In genomic region chr20:35619196-35620095, GRCh38 we compare ENCODE assay signal across 8 cellular contexts. TPM values are rescaled to one million over a fixed set of nuclear protein-coding genes. Genes with fewer than 3 reads are reported as not detected.
A peak's percentile ranks its signal among the peaks of the same experiment; 100 is the strongest.
DNase-seq lines count a peak whose midpoint lies in the region; ATAC-seq and TF ChIP-seq lines count a peak whose summit lies in the region.

No MANE protein-coding gene starts in this region.

- no peak overlapping the region for H3K27ac ChIP-seq in SU-DHL-6 (ENCODE audit: low read depth, low read length)
- no peak overlapping the region for H3K27ac ChIP-seq in right cardiac atrium (ENCODE audit: low read length)
- peak overlapping the region; percentile 87 for H3K27ac ChIP-seq in vagina

- 5% methylated on average over 49 of the region's 49 CpGs for WGBS in right cardiac atrium

- no peaks in the 10 kb centered on the region for H3K79me2 ChIP-seq in SU-DHL-6 (ENCODE audit: insufficient read depth, low read length)

- no peaks in the 10 kb centered on the region for H3K9me3 ChIP-seq in MG63
- no peaks in the 10 kb centered on the region for H3K9me3 ChIP-seq in SU-DHL-6 (ENCODE audit: insufficient read depth, low read length)
- no peaks in the 10 kb centered on the region for H3K9me3 ChIP-seq in right cardiac atrium (ENCODE audit: control insufficient read depth, low read length)
- no peaks in the 10 kb centered on the region for H3K9me3 ChIP-seq in vagina

- DNase-seq in DMS 273 (lab: John Stamatoyannopoulos, UW; ENCODE audit: unreplicated experiment) (peak; percentile 96), MG63 (peak; percentile 68), right cardiac atrium (peak; percentile 82 to 94 (median 93)), renal cortical epithelial cell (ENCODE audit: low read depth) (peak; percentile 78), vagina (ENCODE audit: extremely low spot score in 2 of 2) (no peak)
- peak; percentile 83 for DNase-seq in activated naive CD8-positive, alpha-beta T cell treated with anti-CD3 and anti-CD28 coated beads, Interleukin-2, amount 10 ng/mL, durations not matched to agents 7 days and 5 days

- intact Hi-C loops in right cardiac atrium (cut with DNase I), result no loop called here
- intact Hi-C loops in vagina (cut with DNase I), result loop anchor here (5.0 kb wide), 1 partner anchor 48 kb away; no protein-coding TSS in a partner anchor

- H3K27me3 ChIP-seq in MG63 (no peaks in the 10 kb centered on the region), SU-DHL-6 (ENCODE audit: low read length) (no peaks in the 10 kb centered on the region), right cardiac atrium (ENCODE audit: control insufficient read depth, insufficient read depth) (no peaks in the 10 kb centered on the region), vagina (no peaks in the 10 kb centered on the region)

- no peaks in the 10 kb centered on the region for H4K20me1 ChIP-seq in SU-DHL-6 (ENCODE audit: low read depth, low read length)

- H3K27ac Mint-ChIP-seq in activated naive CD8-positive, alpha-beta T cell treated with anti-CD3 and anti-CD28 coated beads, Interleukin-2, amount 10 ng/mL, durations not matched to agents 7 days and 5 days, result peak overlapping the region; percentile 80

- no peaks in the 10 kb centered on the region for H3K9me2 ChIP-seq in SU-DHL-6 (replicated peaks; ENCODE audit: insufficient read depth, low read length)

- peaks cover 2% of the 10 kb centered on the region for H3K36me3 Mint-ChIP-seq in activated naive CD8-positive, alpha-beta T cell treated with anti-CD3 and anti-CD28 coated beads, Interleukin-2, amount 10 ng/mL, durations not matched to agents 7 days and 5 days

- H3K4me1 ChIP-seq in right cardiac atrium (ENCODE audit: control insufficient read depth, insufficient read depth, low read length), result peaks cover 6% of the 10 kb centered on the region
- H3K4me1 ChIP-seq in vagina, result peaks cover 33% of the 10 kb centered on the region

- peak overlapping the region; percentile 86 for H3K4me3 Mint-ChIP-seq in activated naive CD8-positive, alpha-beta T cell treated with anti-CD3 and anti-CD28 coated beads, Interleukin-2, amount 10 ng/mL, durations not matched to agents 7 days and 5 days

- H3K36me3 ChIP-seq in MG63, result peaks cover 22% of the 10 kb centered on the region
- no peaks in the 10 kb centered on the region for H3K36me3 ChIP-seq in SU-DHL-6 (ENCODE audit: low read length)
- H3K36me3 ChIP-seq in vagina, result no peaks in the 10 kb centered on the region

- H3K9me3 Mint-ChIP-seq in activated naive CD8-positive, alpha-beta T cell treated with anti-CD3 and anti-CD28 coated beads, Interleukin-2, amount 10 ng/mL, durations not matched to agents 7 days and 5 days, result no peaks in the 10 kb centered on the region

- H3K9ac ChIP-seq in SU-DHL-6 (ENCODE audit: low read length), result peak overlapping the region; percentile 47; the same call in 1 of the 2 replicates

- POLR2A ChIA-PET in activated naive CD8-positive, alpha-beta T cell treated with anti-CD3 and anti-CD28 coated beads, Interleukin-2, amount 10 ng/mL, durations not matched to agents 7 days and 5 days (lab: Charles Lee), result interaction anchor here (0.5 to 5.4 kb wide), 17 partner anchors 10 to 335 kb away, joined by 3 to 68 read pairs (median 5); partner anchors contain the start of genes CEP250, CPNE1, ERGIC3 and NFS1

- TF ChIP-seq CTCF in SU-DHL-6 (IDR thresholded peaks at IDR 0.05; ENCODE audit: insufficient read depth, low read length, poor library complexity, severe bottlenecking) (peak; percentile 74), vagina (IDR thresholded peaks at IDR 0.05) (peak in 2 of 3 experiments; percentile 7 to 18)

- H2AFZ ChIP-seq in SU-DHL-6 (ENCODE audit: low read depth, low read length, severe bottlenecking), result peak overlapping the region; percentile 60

- H3K27me3 Mint-ChIP-seq in activated naive CD8-positive, alpha-beta T cell treated with anti-CD3 and anti-CD28 coated beads, Interleukin-2, amount 10 ng/mL, durations not matched to agents 7 days and 5 days, result no peaks in the 10 kb centered on the region

- peak overlapping the region; percentile 76 for H3K4me2 ChIP-seq in SU-DHL-6 (ENCODE audit: low read depth, low read length, poor library complexity, severe bottlenecking)

- ATAC-seq in GM21576 (IDR thresholded peaks at IDR 0.05; ENCODE audit: unreplicated experiment) (peak; percentile 29), right cardiac atrium (peak; percentile 55 to 58)
- peak; percentile 41 for ATAC-seq in activated naive CD8-positive, alpha-beta T cell treated with anti-CD3 and anti-CD28 coated beads, Interleukin-2, amount 10 ng/mL, durations not matched to agents 7 days and 5 days (ENCODE audit: low read depth)

- H3F3A ChIP-seq in SU-DHL-6 (ENCODE audit: insufficient read depth), result no peaks in the 10 kb centered on the region

- H3K4me3 ChIP-seq in MG63, result no peak overlapping the region
- peak overlapping the region; percentile 57 for H3K4me3 ChIP-seq in SU-DHL-6 (ENCODE audit: insufficient read depth, low read length, poor library complexity, severe bottlenecking)
- peak overlapping the region; percentile 60 for H3K4me3 ChIP-seq in right cardiac atrium (ENCODE audit: low read length)
- peak overlapping the region; percentile 57 to 64 for H3K4me3 ChIP-seq in vagina

- TF ChIP-seq POLR2A in vagina (IDR thresholded peaks at IDR 0.05), result no peak

- H3K4me1 Mint-ChIP-seq in activated naive CD8-positive, alpha-beta T cell treated with anti-CD3 and anti-CD28 coated beads, Interleukin-2, amount 10 ng/mL, durations not matched to agents 7 days and 5 days, result peaks cover 18% of the 10 kb centered on the region

RNA-seq across cellular contexts. Expression of gene SPAG4, which starts 3.8 kb away (rescaled TPM):
- total RNA-seq in MG63 (2014; rRNA removed; shearing (Covaris generic); ENCODE audit: low replicate concordance), result 0.47 and 1.4 TPM in 2 replicates
- total RNA-seq in activated naive CD8-positive, alpha-beta T cell treated with anti-CD3 and anti-CD28 coated beads, Interleukin-2, amount 10 ng/mL, durations not matched to agents 7 days and 5 days, result 1 to 10 TPM; 3.8 to 5.7 TPM
- 1 to 10 TPM; 3.7 to 5.0 (median 4.4) TPM for total RNA-seq in right cardiac atrium
- polyA plus RNA-seq in right cardiac atrium, result 6.7 TPM
- total RNA-seq in renal cortical epithelial cell, result 13.8 and 37.0 TPM in 2 replicates
- total RNA-seq in vagina, result 6.9 TPM

RNA-seq across cellular contexts. Expression of gene CPNE1, which starts 45.3 kb away (rescaled TPM):
- total RNA-seq in MG63 (2014; rRNA removed; shearing (Covaris generic); ENCODE audit: low replicate concordance), result 284 and 335 TPM in 2 replicates
- total RNA-seq in activated naive CD8-positive, alpha-beta T cell treated with anti-CD3 and anti-CD28 coated beads, Interleukin-2, amount 10 ng/mL, durations not matched to agents 7 days and 5 days, result 100 to 1,000 TPM; 296 to 327 TPM
- total RNA-seq in right cardiac atrium, result 10 to 100 TPM; 67.5 to 82.7 (median 77.9) TPM
- polyA plus RNA-seq in right cardiac atrium, result 63.2 TPM
- 73.1 and 119 TPM in 2 replicates for total RNA-seq in renal cortical epithelial cell
- 149 TPM for total RNA-seq in vagina

RNA-seq across cellular contexts. Expression of gene RBM12, which starts 45.3 kb away (rescaled TPM):
- total RNA-seq in MG63 (2014; rRNA removed; shearing (Covaris generic); ENCODE audit: low replicate concordance), result 42.9 and 54.6 TPM in 2 replicates
- total RNA-seq in activated naive CD8-positive, alpha-beta T cell treated with anti-CD3 and anti-CD28 coated beads, Interleukin-2, amount 10 ng/mL, durations not matched to agents 7 days and 5 days, result 100 to 1,000 TPM; 116 to 120 TPM
- total RNA-seq in right cardiac atrium, result 10 to 100 TPM; 46.1 to 59.1 (median 53.6) TPM
- polyA plus RNA-seq in right cardiac atrium, result 8.7 TPM
- total RNA-seq in renal cortical epithelial cell, result 55.6 and 59.0 TPM in 2 replicates
- total RNA-seq in vagina, result 26.8 TPM

Comparison
In these comparisons a context has a peak if more than half of its experiments do, and no peak if none do; other contexts are left out.
1. DNase-seq: peak in DMS 273 (single experiment), MG63 (single experiment), activated naive CD8-positive, alpha-beta T cell treated with anti-CD3 and anti-CD28 coated beads, Interleukin-2, amount 10 ng/mL, durations not matched to agents 7 days and 5 days (single experiment), right cardiac atrium (3 of 3) and renal cortical epithelial cell (single experiment); none in vagina (0 of 2).
2. Peak in every context shown above with its lines, with median percentiles within 50 percentile points of each other: ATAC-seq.